In the genomic region with DNA sequence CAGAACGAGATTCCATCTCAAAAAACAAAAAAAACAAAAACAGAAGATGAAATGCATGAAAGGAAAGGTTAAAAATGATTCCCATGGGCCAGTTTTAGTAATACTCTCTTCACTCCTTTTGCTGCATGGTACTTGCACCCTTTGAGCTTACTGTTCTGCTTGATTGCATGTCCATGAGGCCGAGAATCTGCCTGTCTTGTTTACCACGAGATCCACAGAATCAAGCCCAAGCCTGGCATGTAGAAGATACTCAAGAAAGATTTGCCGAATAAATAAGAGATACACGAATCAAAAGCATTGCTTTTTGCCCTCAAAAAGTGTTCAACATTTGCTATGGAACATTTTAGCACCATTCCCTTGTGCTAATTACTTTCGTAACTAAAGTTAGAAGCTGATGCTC, we compare ENCODE assay signal across 1 cellular context.
TF ChIP-seq lines count a peak whose summit lies in the region.

No MANE protein-coding gene starts in this region.

TF ChIP-seq in K562, 482 proteins besides CTCF, POLR2A, EP300 and RAD21 (continued from another document):
- TF ChIP-seq, protein P1, sequence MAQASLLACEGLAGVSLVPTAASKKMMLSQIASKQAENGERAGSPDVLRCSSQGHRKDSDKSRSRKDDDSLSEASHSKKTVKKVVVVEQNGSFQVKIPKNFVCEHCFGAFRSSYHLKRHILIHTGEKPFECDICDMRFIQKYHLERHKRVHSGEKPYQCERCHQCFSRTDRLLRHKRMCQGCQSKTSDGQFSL (CRISPR knock-in tag; IDR thresholded peaks at IDR 0.05), result no peak
- TF ChIP-seq, protein P1 (tag; IDR thresholded peaks at IDR 0.05), result no peak
- TF ChIP-seq CTBP1 (IDR thresholded peaks at IDR 0.05; ENCODE audit: borderline replicate concordance) (no peak), ZC3H4 (CRISPR knock-in tag; IDR thresholded peaks at IDR 0.05; ENCODE audit: borderline replicate concordance) (no peak), SP1 (CRISPR knock-in tag; IDR thresholded peaks at IDR 0.05) (no peak), ZNF239 (CRISPR knock-in tag; IDR thresholded peaks at IDR 0.05) (no peak), TARDBP (IDR thresholded peaks at IDR 0.05) (no peak), SRSF1 (IDR thresholded peaks at IDR 0.05; ENCODE audit: low read depth, low read length) (no peak), GATAD2A (IDR thresholded peaks at IDR 0.05) (no peak), TSC22D4 (tag; IDR thresholded peaks at IDR 0.05) (no peak), L3MBTL2 (IDR thresholded peaks at IDR 0.05) (no peak)
